8 cellular contexts compared by ENCODE assay signal in the genomic region with DNA sequence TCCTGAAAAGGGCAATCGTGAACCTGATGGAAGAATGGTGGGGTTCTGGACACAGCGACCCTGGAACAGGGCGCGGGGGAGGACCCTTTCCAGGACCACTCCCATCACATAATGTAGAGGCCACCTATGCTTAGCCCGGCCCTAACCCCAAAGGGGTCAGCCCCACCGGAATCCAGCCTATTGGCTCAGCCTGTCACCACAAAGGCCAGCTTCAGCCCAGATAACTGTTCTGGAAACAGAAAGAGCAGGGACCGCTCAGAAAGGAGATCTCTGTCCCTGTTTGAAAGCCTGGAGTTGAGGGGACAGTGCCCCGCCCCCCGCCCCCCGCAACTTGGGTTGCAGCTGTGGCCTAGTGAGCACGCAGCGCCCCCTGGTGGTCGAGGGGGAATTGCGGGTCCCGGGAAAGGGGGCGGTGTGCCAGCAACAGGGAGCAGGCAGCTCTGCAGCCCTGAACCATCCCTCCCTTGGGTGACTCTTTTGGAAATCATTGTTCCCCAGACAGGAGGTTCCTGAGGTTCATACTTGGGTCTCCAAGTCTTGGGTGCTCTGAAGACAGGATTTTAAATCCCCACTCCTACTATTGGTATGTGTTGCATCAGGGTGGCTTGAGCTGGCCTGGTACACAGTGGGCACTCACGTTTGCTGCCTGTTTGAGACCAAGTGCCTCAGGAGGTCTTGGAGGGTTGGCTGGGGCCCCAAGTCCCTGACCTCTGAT. TPM values are rescaled to one million over a fixed set of nuclear protein-coding genes. Genes with fewer than 3 reads are reported as not detected.
DNase-seq lines count a peak whose midpoint lies in the region; ATAC-seq and TF ChIP-seq lines count a peak whose summit lies in the region.

No MANE protein-coding gene starts in this region.

- TF ChIP-seq CTCF in SK-N-SH (IDR thresholded peaks at IDR 0.05) = peak; percentile 91

- POLR2A ChIA-PET in SK-N-SH (lab: Yijun Ruan, JAX) = interaction anchor here (0.7 kb wide), 1 partner anchor 34 kb away, joined by 3 read pairs; no protein-coding TSS in a partner anchor

- H3K9me3 ChIP-seq in CD4-positive, CD25-positive, alpha-beta regulatory T cell (ENCODE audit: control insufficient read depth in 2 of 2, low read length in 2 of 2) = no peaks in the 10 kb centered on the region
- H3K9me3 ChIP-seq in SK-N-SH (no peaks in the 10 kb centered on the region), aorta (ENCODE audit: control insufficient read depth, low read length) (no peaks in the 10 kb centered on the region)

- no peak overlapping the region for H3K4me3 Mint-ChIP-seq in CD4-positive, CD25-positive, alpha-beta regulatory T cell

- peak; percentile 53 to 60 (median 56) for DNase-seq in CD4-positive, CD25-positive, alpha-beta regulatory T cell
- DNase-seq in HCEC 1CT (peak; percentile 12), SK-N-SH (peak; percentile 93), cardiac septum (ENCODE audit: low spot score) (peak; percentile 86), aorta (peak; percentile 78 to 94)
- DNase-seq in activated naive CD4-positive, alpha-beta T cell treated with anti-CD3 and anti-CD28 coated beads, Interleukin-2, amount 50 U/mL, for 16 hours = peak; percentile 71

- H3K4me1 Mint-ChIP-seq in CD4-positive, CD25-positive, alpha-beta regulatory T cell = no peaks in the 10 kb centered on the region

- H3K27me3 ChIP-seq in CD4-positive, CD25-positive, alpha-beta regulatory T cell (ENCODE audit: control insufficient read depth, insufficient read depth, low read length) = no peaks in the 10 kb centered on the region
- H3K27me3 ChIP-seq in SK-N-SH (ENCODE audit: insufficient read depth) (no peaks in the 10 kb centered on the region), rectal smooth muscle tissue (ENCODE audit: control insufficient read depth, insufficient read depth, low read length) (no peaks in the 10 kb centered on the region), aorta (ENCODE audit: control insufficient read depth in 1 of 2, insufficient read depth in 2 of 2, low read length in 1 of 2) (no peaks in the 10 kb centered on the region)

- peak; percentile 76 for TF ChIP-seq RAD21 in SK-N-SH (IDR thresholded peaks at IDR 0.05; ENCODE audit: low read length)

- no peaks in the 10 kb centered on the region for H4K20me1 ChIP-seq in SK-N-SH (ENCODE audit: insufficient read depth)

- no peaks in the 10 kb centered on the region for H3F3A ChIP-seq in SK-N-SH (replicated peaks; ENCODE audit: insufficient read depth)

- H3K79me2 ChIP-seq in SK-N-SH (ENCODE audit: insufficient read depth) = no peaks in the 10 kb centered on the region

- H3K9ac ChIP-seq in SK-N-SH = no peak overlapping the region
- no peak overlapping the region for H3K9ac ChIP-seq in rectal smooth muscle tissue (ENCODE audit: low read length)

- H3K27me3 Mint-ChIP-seq in CD4-positive, CD25-positive, alpha-beta regulatory T cell = peaks cover 11% of the 10 kb centered on the region

- 37% methylated on average over 8 of the region's 17 CpGs for WGBS in SK-N-SH (ENCODE audit: low lambda C conversion rate)
- 26 to 31% methylated on average over 17 of the region's 17 CpGs for WGBS in aorta, 2 donors

- no peak overlapping the region for H2AFZ ChIP-seq in SK-N-SH (ENCODE audit: low read depth)

- intact Hi-C loops in cardiac septum (cut with DNase I) = loop anchor here (1.0 to 10.0 kb wide), 3 partner anchors 35 to 354 kb away; a partner anchor contains a TSS
- intact Hi-C loops in aorta (cut with DNase I) = loop anchor here (1.0 to 2.0 kb wide), 2 partner anchors 34 to 35 kb away; no protein-coding TSS in a partner anchor

- H3K27ac Mint-ChIP-seq in CD4-positive, CD25-positive, alpha-beta regulatory T cell = no peak overlapping the region

- H3K36me3 Mint-ChIP-seq in CD4-positive, CD25-positive, alpha-beta regulatory T cell = no peaks in the 10 kb centered on the region

- no peaks in the 10 kb centered on the region for H3K9me2 ChIP-seq in SK-N-SH

- no peak overlapping the region for H3K4me2 ChIP-seq in SK-N-SH

- no peak overlapping the region for H3K4me3 ChIP-seq in CD4-positive, CD25-positive, alpha-beta regulatory T cell (ENCODE audit: low read depth, low read length)
- H3K4me3 ChIP-seq in SK-N-SH (ENCODE audit: low read depth in 2 of 2, low read length in 1 of 2) (peak overlapping the region in 1 of 2 experiments; percentile 43; a peak in 1 of 4 replicates), rectal smooth muscle tissue (ENCODE audit: low read length) (peak overlapping the region; percentile 33), aorta (ENCODE audit: low read length in 2 of 2) (no peak overlapping the region)

- H3K9me3 Mint-ChIP-seq in CD4-positive, CD25-positive, alpha-beta regulatory T cell = no peaks in the 10 kb centered on the region

- CTCF ChIA-PET in SK-N-SH (lab: Yijun Ruan, JAX) = interaction anchor here (0.6 to 7.8 kb wide), 59 partner anchors 9 to 353 kb away, joined by 3 to 301 read pairs (median 4); a partner anchor contains a TSS

- H3K36me3 ChIP-seq in CD4-positive, CD25-positive, alpha-beta regulatory T cell (ENCODE audit: control insufficient read depth, insufficient read depth, low read length) = no peaks in the 10 kb centered on the region
- H3K36me3 ChIP-seq in SK-N-SH (replicated peaks in 1 of 2; ENCODE audit: control insufficient read depth in 1 of 2, insufficient read depth in 2 of 2, low read length in 1 of 2) = no peaks in the 10 kb centered on the region
- H3K36me3 ChIP-seq in rectal smooth muscle tissue (ENCODE audit: control insufficient read depth, insufficient read depth, low read length) = no peaks in the 10 kb centered on the region
- H3K36me3 ChIP-seq in aorta (ENCODE audit: control insufficient read depth in 1 of 2, insufficient read depth in 2 of 2, low read length in 1 of 2) = no peaks in the 10 kb centered on the region

- peak; percentile 45 to 58 for ATAC-seq in CD4-positive, CD25-positive, alpha-beta regulatory T cell (ENCODE audit: low read depth in 2 of 2)
- ATAC-seq in aorta (ENCODE audit: low FRiP score) = peak; percentile 58
- no peak for ATAC-seq in HG02884 (IDR thresholded peaks at IDR 0.05; ENCODE audit: unreplicated experiment)

- H3K4me1 ChIP-seq in CD4-positive, CD25-positive, alpha-beta regulatory T cell (ENCODE audit: control insufficient read depth, insufficient read depth, low read length, poor library complexity, severe bottlenecking) = no peaks in the 10 kb centered on the region
- no peaks in the 10 kb centered on the region for H3K4me1 ChIP-seq in SK-N-SH (ENCODE audit: control insufficient read depth in 1 of 2, insufficient read depth in 2 of 2, low read depth in 1 of 2, low read length in 1 of 2)
- peaks cover 3% of the 10 kb centered on the region for H3K4me1 ChIP-seq in rectal smooth muscle tissue (ENCODE audit: control insufficient read depth, insufficient read depth, low read length)
- no peaks in the 10 kb centered on the region for H3K4me1 ChIP-seq in aorta (ENCODE audit: control insufficient read depth in 1 of 2, insufficient read depth in 2 of 2, low read length in 2 of 2)

- H3K27ac ChIP-seq in CD4-positive, CD25-positive, alpha-beta regulatory T cell (ENCODE audit: insufficient read depth, low read length, poor library complexity, severe bottlenecking) = no peak overlapping the region
- H3K27ac ChIP-seq in SK-N-SH (ENCODE audit: low read depth in 2 of 2, low read length in 1 of 2) (no peak overlapping the region), rectal smooth muscle tissue (ENCODE audit: low read depth, low read length) (no peak overlapping the region), aorta (ENCODE audit: low read depth in 1 of 2, low read length in 2 of 2) (no peak overlapping the region)

- TF ChIP-seq EP300 in SK-N-SH (IDR thresholded peaks at IDR 0.05; ENCODE audit: borderline replicate concordance in 1 of 2, low read depth in 1 of 2, low read length in 1 of 2) = no peak

TF ChIP-seq in SK-N-SH, 30 proteins besides CTCF, POLR2A, EP300 and RAD21 (continues in another document):
- TF ChIP-seq MXI1 (IDR thresholded peaks at IDR 0.05; ENCODE audit: low read depth, low read length) (no peak), FOXJ3 (CRISPR knock-in tag; IDR thresholded peaks at IDR 0.05) (no peak), TEAD4 (IDR thresholded peaks at IDR 0.05; ENCODE audit: borderline replicate concordance, insufficient read depth) (no peak)

RNA-seq across cellular contexts. Expression of a gene that starts 1.5 kb away (rescaled TPM):
- total RNA-seq in CD4-positive, CD25-positive, alpha-beta regulatory T cell = not detected
- not detected for polyA plus RNA-seq in CD4-positive, CD25-positive, alpha-beta regulatory T cell
- not detected in 2 replicates for polyA plus RNA-seq in SK-N-SH (2012; rRNA removed)
- polyA plus RNA-seq in SK-N-SH (2012; cell fraction: cytosol; rRNA removed) = not detected in 2 replicates
- polyA plus RNA-seq in SK-N-SH (2012; cell fraction: nucleus; rRNA removed) = 0.01 TPM in 2 replicates
- total RNA-seq in cardiac septum = 2.4 TPM
- 10 to 100 TPM; 16.8 to 55.8 TPM for total RNA-seq in aorta
- polyA plus RNA-seq in aorta = 1 to 10 TPM; 2.8 to 4.5 TPM

RNA-seq across cellular contexts. Expression of a gene that starts 21.6 kb away (rescaled TPM):
- not detected for total RNA-seq in CD4-positive, CD25-positive, alpha-beta regulatory T cell
- under 1 TPM in 1 of 4 donors, not detected in 3; 0.09 TPM for polyA plus RNA-seq in CD4-positive, CD25-positive, alpha-beta regulatory T cell
- polyA plus RNA-seq in SK-N-SH (2012; rRNA removed) (0.24 and 0.46 TPM in 2 replicates), aorta (1 to 10 TPM in 1 of 2 donors, under 1 TPM in 1; 0.25 to 2.3 TPM)
- 0.17 and 0.22 TPM in 2 replicates for polyA plus RNA-seq in SK-N-SH (2012; cell fraction: cytosol; rRNA removed)
- 0.44 and 0.52 TPM in 2 replicates for polyA plus RNA-seq in SK-N-SH (2012; cell fraction: nucleus; rRNA removed)
- total RNA-seq in cardiac septum (9.2 TPM), aorta (10 to 100 TPM; 10.8 to 21.2 TPM)

RNA-seq across cellular contexts. Expression of a gene that starts 29.1 kb away (rescaled TPM):
- not detected for total RNA-seq in CD4-positive, CD25-positive, alpha-beta regulatory T cell
- polyA plus RNA-seq in CD4-positive, CD25-positive, alpha-beta regulatory T cell = not detected
- polyA plus RNA-seq in SK-N-SH (2012; rRNA removed) = 4.8 and 5.0 TPM in 2 replicates
- 0.53 and 0.87 TPM in 2 replicates for polyA plus RNA-seq in SK-N-SH (2012; cell fraction: cytosol; rRNA removed)
- polyA plus RNA-seq in SK-N-SH (2012; cell fraction: nucleus; rRNA removed) = 33.0 and 43.2 TPM in 2 replicates
- total RNA-seq in cardiac septum = 3.0 TPM
- total RNA-seq in aorta = 10 to 100 TPM; 39.8 to 96.8 TPM
- 100 to 1,000 TPM in 1 of 2 donors, 10 to 100 TPM in 1; 36.9 to 352 TPM for polyA plus RNA-seq in aorta

RNA-seq across cellular contexts. Expression of a gene that starts 47.7 kb away (rescaled TPM):
- total RNA-seq in CD4-positive, CD25-positive, alpha-beta regulatory T cell = not detected
- not detected for polyA plus RNA-seq in CD4-positive, CD25-positive, alpha-beta regulatory T cell
- not detected in 2 replicates for polyA plus RNA-seq in SK-N-SH (2012; rRNA removed)
- not detected in 2 replicates for polyA plus RNA-seq in SK-N-SH (2012; cell fraction: cytosol; rRNA removed)
- polyA plus RNA-seq in SK-N-SH (2012; cell fraction: nucleus; rRNA removed) = not detected in 2 replicates
- total RNA-seq in cardiac septum = not detected
- total RNA-seq in aorta = not detected
- not detected for polyA plus RNA-seq in aorta

RNA-seq across cellular contexts. Expression of a gene that starts 56.7 kb away (rescaled TPM):
- 14.8 TPM for total RNA-seq in CD4-positive, CD25-positive, alpha-beta regulatory T cell
- polyA plus RNA-seq in CD4-positive, CD25-positive, alpha-beta regulatory T cell = 10 to 100 TPM; 19.3 to 25.5 (median 22.1) TPM
- 59.9 and 73.9 TPM in 2 replicates for polyA plus RNA-seq in SK-N-SH (2012; rRNA removed)
- 31.6 and 54.9 TPM in 2 replicates for polyA plus RNA-seq in SK-N-SH (2012; cell fraction: cytosol; rRNA removed)
- polyA plus RNA-seq in SK-N-SH (2012; cell fraction: nucleus; rRNA removed) = 36.1 and 49.8 TPM in 2 replicates
- total RNA-seq in cardiac septum = 9.9 TPM
- total RNA-seq in aorta = 10 to 100 TPM; 13.9 to 21.1 TPM
- polyA plus RNA-seq in aorta = 10 to 100 TPM in 1 of 2 donors, 1 to 10 TPM in 1; 8.5 to 14.0 TPM

Comparison
In these comparisons a context has a peak if more than half of its experiments do, and no peak if none do; other contexts are left out.
1. DNase-seq: peak in every context shown above with its lines; median percentile 93 in SK-N-SH; 86 in cardiac septum; 86 in aorta; 71 in activated naive CD4-positive, alpha-beta T cell treated with anti-CD3 and anti-CD28 coated beads, Interleukin-2, amount 50 U/mL, for 16 hours; 56 in CD4-positive, CD25-positive, alpha-beta regulatory T cell; 12 in HCEC 1CT.
2. RNA of a gene that starts 29.1 kb away (total RNA-seq): 39.8 to 96.8 TPM in aorta; 3.0 TPM in cardiac septum (single experiment) and not detected in CD4-positive, CD25-positive, alpha-beta regulatory T cell (single experiment); every median in the first group is over 10 times any median in the second.